In genomic region chr12:12523229-12523628, GRCh38 we compare ENCODE assay signal across 18 cellular contexts.
"Had no signal": no experiment of that assay in that cellular context is flagged by ENCODE, and none has a peak within 500 bp of the region (broad histone marks: within the 10 kb centered on the region; RNA-seq: fewer than 3 reads in every experiment).

No MANE protein-coding gene starts in this region.

- H3K27ac ChIP-seq: brain microvascular endothelial cell, neural progenitor cell, pancreas, skin epidermis had no signal

- H3K4me3 ChIP-seq: neural progenitor cell, pancreas, skin epidermis, tibial nerve had no signal

- H3K36me3 ChIP-seq: brain microvascular endothelial cell had no signal

- DNase-seq: activated CD8-positive, alpha-beta memory T cell treated with anti-CD3 and anti-CD28 coated beads, Interleukin-2, amount 10 ng/mL, durations not matched to agents 7 days and 5 days; activated effector memory CD4-positive, alpha-beta T cell treated with anti-CD3 and anti-CD28 coated beads, Interleukin-2, amount 50 U/mL, for 16 hours; activated T-cell treated with anti-CD3 and anti-CD28 coated beads, Interleukin-2, amount 50 U/mL, for 24 hours; brain microvascular endothelial cell; cerebellar nuclear complex; dermis blood vessel endothelial cell; endodermal cell; erythroblast; hypothalamus; kidney glomerular epithelial cell; pancreas; retina; T-helper 17 cell had no signal

- H3K9me3 ChIP-seq: pancreas, tibial nerve had no signal

- H3K27me3 ChIP-seq: brain microvascular endothelial cell, neural progenitor cell, pancreas, tibial nerve had no signal

- ATAC-seq: activated CD4-positive, CD25-positive, alpha-beta regulatory T cell treated with anti-CD3 and anti-CD28 coated beads, Interleukin-2, amount 50 U/mL, for 24 hours; activated CD8-positive, alpha-beta memory T cell treated with anti-CD3 and anti-CD28 coated beads, Interleukin-2, amount 10 ng/mL, durations not matched to agents 7 days and 5 days; activated naive CD4-positive, alpha-beta T cell treated with anti-CD3 and anti-CD28 coated beads, Interleukin-2, amount 50 U/mL, for 72 hours; pancreas; T-helper 17 cell had no signal
